1 cellular context compared by ENCODE assay signal in the genomic region with DNA sequence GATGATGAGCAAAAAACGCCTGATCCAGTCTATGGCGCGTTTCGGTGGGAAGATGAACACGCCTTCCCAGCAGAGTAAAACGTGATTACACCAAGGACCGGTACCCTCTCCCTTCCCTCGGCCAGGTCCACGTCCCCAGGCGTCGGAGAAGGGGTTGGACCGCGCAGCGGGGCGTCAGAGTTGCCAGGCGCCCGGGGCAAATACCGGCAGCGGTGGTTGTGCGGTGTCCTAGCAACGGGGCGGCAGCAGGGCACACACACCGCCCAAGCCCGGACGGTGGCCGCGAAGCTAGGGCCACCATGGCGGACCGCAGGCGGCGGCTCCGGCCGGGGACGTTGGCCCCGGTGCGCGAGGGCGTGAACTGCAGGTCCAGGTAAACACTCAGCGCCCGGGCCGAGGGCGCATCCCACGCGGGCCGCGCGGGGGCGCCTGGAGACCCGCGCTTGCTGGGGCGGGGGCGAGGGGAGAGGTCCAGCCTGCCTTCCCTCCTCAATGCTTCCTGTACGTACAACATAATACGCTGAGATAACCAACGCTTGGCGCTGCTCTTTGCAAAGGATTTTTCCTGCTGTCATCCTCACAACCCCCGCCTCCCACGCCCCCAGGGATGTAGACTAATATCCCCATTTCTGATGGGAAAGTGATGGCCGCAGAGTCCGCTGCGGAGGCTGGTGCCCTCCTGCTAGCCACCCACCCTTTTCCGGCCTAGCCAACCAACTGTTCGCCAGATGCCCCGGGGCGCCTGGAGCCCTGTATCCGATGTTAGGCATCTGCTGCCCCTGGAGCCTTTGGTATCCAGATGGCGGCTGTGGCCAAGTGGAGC.
TF ChIP-seq lines count a peak whose summit lies in the region.

A gene with protein sequence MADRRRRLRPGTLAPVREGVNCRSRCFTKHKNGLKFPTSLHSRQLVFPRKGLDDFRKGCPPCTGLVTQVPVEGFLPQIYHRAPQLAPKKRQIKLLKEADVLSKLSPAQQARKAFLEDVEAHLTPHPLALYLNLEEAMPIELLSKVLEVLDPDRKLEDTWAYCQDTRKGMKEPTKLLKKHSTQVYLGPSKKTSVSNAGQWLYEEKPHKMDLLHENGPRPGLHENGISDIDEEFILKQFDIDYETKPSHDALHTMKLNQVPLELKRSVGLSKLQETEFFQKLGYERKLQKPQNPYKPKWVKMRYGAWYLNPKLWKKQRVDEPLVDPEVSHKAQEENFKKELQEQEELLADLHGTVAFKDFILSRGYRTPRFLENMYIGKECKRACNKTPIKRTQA (plus strand): TSS at position 274 of the 823 bp plus-strand sequence. CDS start 26 bp downstream, at position 300.

TF ChIP-seq in HepG2, 621 proteins besides CTCF, POLR2A, EP300 and RAD21 (continued from another document and continues in another):
- TF ChIP-seq, protein P1, sequence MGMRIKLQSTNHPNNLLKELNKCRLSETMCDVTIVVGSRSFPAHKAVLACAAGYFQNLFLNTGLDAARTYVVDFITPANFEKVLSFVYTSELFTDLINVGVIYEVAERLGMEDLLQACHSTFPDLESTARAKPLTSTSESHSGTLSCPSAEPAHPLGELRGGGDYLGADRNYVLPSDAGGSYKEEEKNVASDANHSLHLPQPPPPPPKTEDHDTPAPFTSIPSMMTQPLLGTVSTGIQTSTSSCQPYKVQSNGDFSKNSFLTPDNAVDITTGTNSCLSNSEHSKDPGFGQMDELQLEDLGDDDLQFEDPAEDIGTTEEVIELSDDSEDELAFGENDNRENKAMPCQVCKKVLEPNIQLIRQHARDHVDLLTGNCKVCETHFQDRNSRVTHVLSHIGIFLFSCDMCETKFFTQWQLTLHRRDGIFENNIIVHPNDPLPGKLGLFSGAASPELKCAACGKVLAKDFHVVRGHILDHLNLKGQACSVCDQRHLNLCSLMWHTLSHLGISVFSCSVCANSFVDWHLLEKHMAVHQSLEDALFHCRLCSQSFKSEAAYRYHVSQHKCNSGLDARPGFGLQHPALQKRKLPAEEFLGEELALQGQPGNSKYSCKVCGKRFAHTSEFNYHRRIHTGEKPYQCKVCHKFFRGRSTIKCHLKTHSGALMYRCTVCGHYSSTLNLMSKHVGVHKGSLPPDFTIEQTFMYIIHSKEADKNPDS (CRISPR knock-in tag; IDR thresholded peaks at IDR 0.05) = no peak
- peak; percentile 86 for TF ChIP-seq KLF12 (CRISPR knock-in tag; IDR thresholded peaks at IDR 0.05; ENCODE audit: borderline replicate concordance)
- peak; percentile 82 for TF ChIP-seq ZNF160 (CRISPR knock-in tag; IDR thresholded peaks at IDR 0.05)
- TF ChIP-seq, protein P2, sequence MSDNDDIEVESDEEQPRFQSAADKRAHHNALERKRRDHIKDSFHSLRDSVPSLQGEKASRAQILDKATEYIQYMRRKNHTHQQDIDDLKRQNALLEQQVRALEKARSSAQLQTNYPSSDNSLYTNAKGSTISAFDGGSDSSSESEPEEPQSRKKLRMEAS (IDR thresholded peaks at IDR 0.05) = peak; percentile 77
- TF ChIP-seq ZNF124 (CRISPR knock-in tag; IDR thresholded peaks at IDR 0.05) = peak; percentile 78; the same call in 1 of the 2 replicates
- TF ChIP-seq, protein P3, sequence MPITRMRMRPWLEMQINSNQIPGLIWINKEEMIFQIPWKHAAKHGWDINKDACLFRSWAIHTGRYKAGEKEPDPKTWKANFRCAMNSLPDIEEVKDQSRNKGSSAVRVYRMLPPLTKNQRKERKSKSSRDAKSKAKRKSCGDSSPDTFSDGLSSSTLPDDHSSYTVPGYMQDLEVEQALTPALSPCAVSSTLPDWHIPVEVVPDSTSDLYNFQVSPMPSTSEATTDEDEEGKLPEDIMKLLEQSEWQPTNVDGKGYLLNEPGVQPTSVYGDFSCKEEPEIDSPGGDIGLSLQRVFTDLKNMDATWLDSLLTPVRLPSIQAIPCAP (CRISPR knock-in tag; IDR thresholded peaks at IDR 0.05; ENCODE audit: low read depth) = no peak
- TF ChIP-seq ZSCAN12 (CRISPR knock-in tag; IDR thresholded peaks at IDR 0.05) = 0 out of 2 replicates have a peak, but pooled peaks have one; percentile 28
- TF ChIP-seq, protein P4, sequence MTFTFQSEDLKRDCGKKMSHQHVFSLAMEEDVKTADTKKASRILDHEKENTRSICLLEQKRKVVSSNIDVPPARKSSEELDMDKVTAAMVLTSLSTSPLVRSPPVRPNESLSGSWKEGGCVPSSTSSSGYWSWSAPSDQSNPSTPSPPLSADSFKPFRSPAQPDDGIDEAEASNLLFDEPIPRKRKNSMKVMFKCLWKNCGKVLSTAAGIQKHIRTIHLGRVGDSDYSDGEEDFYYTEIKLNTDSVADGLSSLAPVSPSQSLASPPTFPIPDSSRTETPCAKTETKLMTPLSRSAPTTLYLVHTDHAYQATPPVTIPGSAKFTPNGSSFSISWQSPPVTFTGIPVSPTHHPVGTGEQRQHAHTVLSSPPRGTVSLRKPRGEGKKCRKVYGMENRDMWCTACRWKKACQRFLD (CRISPR knock-in tag; IDR thresholded peaks at IDR 0.05; ENCODE audit: borderline replicate concordance) = no peak
- peak; percentile 36; the same call in 1 of the 2 replicates for TF ChIP-seq HDAC2 (CRISPR knock-in tag; IDR thresholded peaks at IDR 0.05)
- TF ChIP-seq, protein P5, sequence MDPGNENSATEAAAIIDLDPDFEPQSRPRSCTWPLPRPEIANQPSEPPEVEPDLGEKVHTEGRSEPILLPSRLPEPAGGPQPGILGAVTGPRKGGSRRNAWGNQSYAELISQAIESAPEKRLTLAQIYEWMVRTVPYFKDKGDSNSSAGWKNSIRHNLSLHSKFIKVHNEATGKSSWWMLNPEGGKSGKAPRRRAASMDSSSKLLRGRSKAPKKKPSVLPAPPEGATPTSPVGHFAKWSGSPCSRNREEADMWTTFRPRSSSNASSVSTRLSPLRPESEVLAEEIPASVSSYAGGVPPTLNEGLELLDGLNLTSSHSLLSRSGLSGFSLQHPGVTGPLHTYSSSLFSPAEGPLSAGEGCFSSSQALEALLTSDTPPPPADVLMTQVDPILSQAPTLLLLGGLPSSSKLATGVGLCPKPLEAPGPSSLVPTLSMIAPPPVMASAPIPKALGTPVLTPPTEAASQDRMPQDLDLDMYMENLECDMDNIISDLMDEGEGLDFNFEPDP (CRISPR knock-in tag; conservative IDR thresholded peaks at IDR 0.05) = no peak
- TF ChIP-seq BORCS8-MEF2B (CRISPR knock-in tag; IDR thresholded peaks at IDR 0.05) = peak; percentile 85; the same call in 1 of the 2 replicates
- peak; percentile 63 for TF ChIP-seq RARA (CRISPR knock-in tag; IDR thresholded peaks at IDR 0.05)
- TF ChIP-seq, protein P6, sequence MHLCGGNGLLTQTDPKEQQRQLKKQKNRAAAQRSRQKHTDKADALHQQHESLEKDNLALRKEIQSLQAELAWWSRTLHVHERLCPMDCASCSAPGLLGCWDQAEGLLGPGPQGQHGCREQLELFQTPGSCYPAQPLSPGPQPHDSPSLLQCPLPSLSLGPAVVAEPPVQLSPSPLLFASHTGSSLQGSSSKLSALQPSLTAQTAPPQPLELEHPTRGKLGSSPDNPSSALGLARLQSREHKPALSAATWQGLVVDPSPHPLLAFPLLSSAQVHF (CRISPR knock-in tag; IDR thresholded peaks at IDR 0.05) = 0 out of 2 replicates have a peak, but pooled peaks have one; percentile 42
- TF ChIP-seq RFXAP (CRISPR knock-in tag; IDR thresholded peaks at IDR 0.05; ENCODE audit: borderline replicate concordance) = peak; percentile 98
- no peak for TF ChIP-seq ZNF382 (CRISPR knock-in tag; IDR thresholded peaks at IDR 0.05; ENCODE audit: borderline replicate concordance)
- no peak for TF ChIP-seq ZFP1 (CRISPR knock-in tag; IDR thresholded peaks at IDR 0.05)
- TF ChIP-seq HOXA5 (CRISPR knock-in tag; IDR thresholded peaks at IDR 0.05) = peak; percentile 41; the same call in 1 of the 2 replicates
- TF ChIP-seq, protein P7, sequence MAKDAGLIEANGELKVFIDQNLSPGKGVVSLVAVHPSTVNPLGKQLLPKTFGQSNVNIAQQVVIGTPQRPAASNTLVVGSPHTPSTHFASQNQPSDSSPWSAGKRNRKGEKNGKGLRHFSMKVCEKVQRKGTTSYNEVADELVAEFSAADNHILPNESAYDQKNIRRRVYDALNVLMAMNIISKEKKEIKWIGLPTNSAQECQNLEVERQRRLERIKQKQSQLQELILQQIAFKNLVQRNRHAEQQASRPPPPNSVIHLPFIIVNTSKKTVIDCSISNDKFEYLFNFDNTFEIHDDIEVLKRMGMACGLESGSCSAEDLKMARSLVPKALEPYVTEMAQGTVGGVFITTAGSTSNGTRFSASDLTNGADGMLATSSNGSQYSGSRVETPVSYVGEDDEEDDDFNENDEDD (CRISPR knock-in tag; IDR thresholded peaks at IDR 0.05; ENCODE audit: borderline replicate concordance) = peak; percentile 57; the same call in 1 of the 2 replicates
- TF ChIP-seq, protein P8, sequence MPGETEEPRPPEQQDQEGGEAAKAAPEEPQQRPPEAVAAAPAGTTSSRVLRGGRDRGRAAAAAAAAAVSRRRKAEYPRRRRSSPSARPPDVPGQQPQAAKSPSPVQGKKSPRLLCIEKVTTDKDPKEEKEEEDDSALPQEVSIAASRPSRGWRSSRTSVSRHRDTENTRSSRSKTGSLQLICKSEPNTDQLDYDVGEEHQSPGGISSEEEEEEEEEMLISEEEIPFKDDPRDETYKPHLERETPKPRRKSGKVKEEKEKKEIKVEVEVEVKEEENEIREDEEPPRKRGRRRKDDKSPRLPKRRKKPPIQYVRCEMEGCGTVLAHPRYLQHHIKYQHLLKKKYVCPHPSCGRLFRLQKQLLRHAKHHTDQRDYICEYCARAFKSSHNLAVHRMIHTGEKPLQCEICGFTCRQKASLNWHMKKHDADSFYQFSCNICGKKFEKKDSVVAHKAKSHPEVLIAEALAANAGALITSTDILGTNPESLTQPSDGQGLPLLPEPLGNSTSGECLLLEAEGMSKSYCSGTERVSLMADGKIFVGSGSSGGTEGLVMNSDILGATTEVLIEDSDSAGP (CRISPR knock-in tag; IDR thresholded peaks at IDR 0.05; ENCODE audit: borderline replicate concordance) = peak; percentile 88
- TF ChIP-seq NBN (conservative IDR thresholded peaks at IDR 0.05) = no peak
- TF ChIP-seq ZFP36L2 (CRISPR knock-in tag; IDR thresholded peaks at IDR 0.05) = no peak
- no peak for TF ChIP-seq ZNF75D (CRISPR knock-in tag; IDR thresholded peaks at IDR 0.05; ENCODE audit: borderline replicate concordance)
- TF ChIP-seq, protein P9, sequence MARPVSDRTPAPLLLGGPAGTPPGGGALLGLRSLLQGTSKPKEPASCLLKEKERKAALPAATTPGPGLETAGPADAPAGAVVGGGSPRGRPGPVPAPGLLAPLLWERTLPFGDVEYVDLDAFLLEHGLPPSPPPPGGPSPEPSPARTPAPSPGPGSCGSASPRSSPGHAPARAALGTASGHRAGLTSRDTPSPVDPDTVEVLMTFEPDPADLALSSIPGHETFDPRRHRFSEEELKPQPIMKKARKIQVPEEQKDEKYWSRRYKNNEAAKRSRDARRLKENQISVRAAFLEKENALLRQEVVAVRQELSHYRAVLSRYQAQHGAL (CRISPR knock-in tag; IDR thresholded peaks at IDR 0.05; ENCODE audit: not compliant biosample characterization) = peak; percentile 37
- TF ChIP-seq HDAC6 (IDR thresholded peaks at IDR 0.05; ENCODE audit: low read depth, low read length) = no peak
- no peak for TF ChIP-seq CBX5 (CRISPR knock-in tag; IDR thresholded peaks at IDR 0.05; ENCODE audit: borderline replicate concordance)
- TF ChIP-seq ZNF326 (CRISPR knock-in tag; IDR thresholded peaks at IDR 0.05; ENCODE audit: borderline replicate concordance) = no peak
- TF ChIP-seq, protein P10, sequence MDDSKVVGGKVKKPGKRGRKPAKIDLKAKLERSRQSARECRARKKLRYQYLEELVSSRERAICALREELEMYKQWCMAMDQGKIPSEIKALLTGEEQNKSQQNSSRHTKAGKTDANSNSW (CRISPR knock-in tag; IDR thresholded peaks at IDR 0.05; ENCODE audit: borderline replicate concordance) = no peak
- TF ChIP-seq, protein P11, sequence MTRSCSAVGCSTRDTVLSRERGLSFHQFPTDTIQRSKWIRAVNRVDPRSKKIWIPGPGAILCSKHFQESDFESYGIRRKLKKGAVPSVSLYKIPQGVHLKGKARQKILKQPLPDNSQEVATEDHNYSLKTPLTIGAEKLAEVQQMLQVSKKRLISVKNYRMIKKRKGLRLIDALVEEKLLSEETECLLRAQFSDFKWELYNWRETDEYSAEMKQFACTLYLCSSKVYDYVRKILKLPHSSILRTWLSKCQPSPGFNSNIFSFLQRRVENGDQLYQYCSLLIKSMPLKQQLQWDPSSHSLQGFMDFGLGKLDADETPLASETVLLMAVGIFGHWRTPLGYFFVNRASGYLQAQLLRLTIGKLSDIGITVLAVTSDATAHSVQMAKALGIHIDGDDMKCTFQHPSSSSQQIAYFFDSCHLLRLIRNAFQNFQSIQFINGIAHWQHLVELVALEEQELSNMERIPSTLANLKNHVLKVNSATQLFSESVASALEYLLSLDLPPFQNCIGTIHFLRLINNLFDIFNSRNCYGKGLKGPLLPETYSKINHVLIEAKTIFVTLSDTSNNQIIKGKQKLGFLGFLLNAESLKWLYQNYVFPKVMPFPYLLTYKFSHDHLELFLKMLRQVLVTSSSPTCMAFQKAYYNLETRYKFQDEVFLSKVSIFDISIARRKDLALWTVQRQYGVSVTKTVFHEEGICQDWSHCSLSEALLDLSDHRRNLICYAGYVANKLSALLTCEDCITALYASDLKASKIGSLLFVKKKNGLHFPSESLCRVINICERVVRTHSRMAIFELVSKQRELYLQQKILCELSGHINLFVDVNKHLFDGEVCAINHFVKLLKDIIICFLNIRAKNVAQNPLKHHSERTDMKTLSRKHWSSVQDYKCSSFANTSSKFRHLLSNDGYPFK (CRISPR knock-in tag; IDR thresholded peaks at IDR 0.05; ENCODE audit: borderline replicate concordance) = peak; percentile 47; the same call in 1 of the 2 replicates
- TF ChIP-seq MEIS2 (CRISPR knock-in tag; IDR thresholded peaks at IDR 0.05) = no peak
- peak; percentile 75 for TF ChIP-seq FOXA3 (CRISPR knock-in tag; IDR thresholded peaks at IDR 0.05)
- TF ChIP-seq ZNF496 (CRISPR knock-in tag; IDR thresholded peaks at IDR 0.05; ENCODE audit: insufficient replicate concordance) = no peak
- 0 out of 2 replicates have a peak, but pooled peaks have one; percentile 39 for TF ChIP-seq DMAP1 (CRISPR knock-in tag; IDR thresholded peaks at IDR 0.05)
- TF ChIP-seq, protein P12, sequence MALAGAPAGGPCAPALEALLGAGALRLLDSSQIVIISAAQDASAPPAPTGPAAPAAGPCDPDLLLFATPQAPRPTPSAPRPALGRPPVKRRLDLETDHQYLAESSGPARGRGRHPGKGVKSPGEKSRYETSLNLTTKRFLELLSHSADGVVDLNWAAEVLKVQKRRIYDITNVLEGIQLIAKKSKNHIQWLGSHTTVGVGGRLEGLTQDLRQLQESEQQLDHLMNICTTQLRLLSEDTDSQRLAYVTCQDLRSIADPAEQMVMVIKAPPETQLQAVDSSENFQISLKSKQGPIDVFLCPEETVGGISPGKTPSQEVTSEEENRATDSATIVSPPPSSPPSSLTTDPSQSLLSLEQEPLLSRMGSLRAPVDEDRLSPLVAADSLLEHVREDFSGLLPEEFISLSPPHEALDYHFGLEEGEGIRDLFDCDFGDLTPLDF (CRISPR knock-in tag; IDR thresholded peaks at IDR 0.05) = 0 out of 2 replicates have a peak, but pooled peaks have one; percentile 27
- TF ChIP-seq, protein P13, sequence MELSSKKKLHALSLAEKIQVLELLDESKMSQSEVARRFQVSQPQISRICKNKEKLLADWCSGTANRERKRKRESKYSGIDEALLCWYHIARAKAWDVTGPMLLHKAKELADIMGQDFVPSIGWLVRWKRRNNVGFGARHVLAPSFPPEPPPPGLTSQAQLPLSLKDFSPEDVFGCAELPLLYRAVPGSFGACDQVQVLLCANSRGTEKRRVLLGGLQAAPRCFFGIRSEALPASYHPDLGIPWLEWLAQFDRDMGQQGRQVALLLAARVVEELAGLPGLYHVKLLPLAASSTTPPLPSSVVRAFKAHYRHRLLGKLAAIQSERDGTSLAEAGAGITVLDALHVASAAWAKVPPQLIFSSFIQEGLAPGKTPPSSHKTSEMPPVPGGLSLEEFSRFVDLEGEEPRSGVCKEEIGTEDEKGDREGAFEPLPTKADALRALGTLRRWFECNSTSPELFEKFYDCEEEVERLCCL (CRISPR knock-in tag; IDR thresholded peaks at IDR 0.05; ENCODE audit: borderline replicate concordance) = no peak
- peak; percentile 61; the same call in 1 of the 2 replicates for TF ChIP-seq ZNF335 (CRISPR knock-in tag; IDR thresholded peaks at IDR 0.05)
- peak; percentile 70; the same call in 1 of the 2 replicates for TF ChIP-seq SRY (CRISPR knock-in tag; IDR thresholded peaks at IDR 0.05)
- TF ChIP-seq ZNF724P (CRISPR knock-in tag; IDR thresholded peaks at IDR 0.05; ENCODE audit: borderline replicate concordance) = peak; percentile 82
